9 cellular contexts compared by ENCODE assay signal in the genomic region with DNA sequence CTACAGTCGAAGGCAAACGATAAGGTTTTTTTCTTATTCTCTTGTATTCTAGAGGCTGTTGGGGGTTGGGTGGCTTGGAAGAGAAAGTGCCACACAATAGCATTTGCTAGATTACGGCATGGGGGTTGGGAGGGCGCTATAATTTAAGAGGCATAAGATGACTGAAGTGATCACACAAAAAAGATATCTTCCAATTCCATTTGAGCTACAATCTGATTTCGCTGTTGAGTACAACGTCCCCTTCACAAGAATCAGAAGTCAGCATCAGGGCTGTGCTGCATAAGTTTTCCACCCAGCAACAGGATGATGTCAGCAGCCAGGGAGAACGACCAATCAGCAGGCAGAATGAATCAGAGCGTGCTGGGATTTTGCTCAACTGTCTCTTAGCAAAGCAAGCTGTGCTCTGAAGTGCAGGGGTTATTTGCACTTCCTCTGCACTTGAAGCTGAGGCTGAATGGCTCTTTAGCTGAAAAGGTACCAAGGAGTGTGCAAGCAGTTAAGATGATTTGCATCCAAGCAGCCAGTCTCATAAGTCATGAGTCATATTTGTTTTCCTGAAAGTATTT. TPM values are rescaled to one million over a fixed set of nuclear protein-coding genes. Genes with fewer than 3 reads are reported as not detected.
DNase-seq lines count a peak whose midpoint lies in the region; ATAC-seq, FAIRE-seq and TF ChIP-seq lines count a peak whose summit lies in the region.
"Had no signal": no experiment of that assay in that cellular context is flagged by ENCODE, and none has a peak within 500 bp of the region (broad histone marks: within the 10 kb centered on the region; RNA-seq: fewer than 3 reads in every experiment).

No MANE protein-coding gene starts in this region.

- BruUV-seq in A673 (replicated peaks; lab: Mats Ljungman, UMichigan): no TSS peak

- H3K36me3 ChIP-seq in A673 (ENCODE audit: insufficient read depth, low read length, poor library complexity, severe bottlenecking): no peaks in the 10 kb centered on the region

- CTCF ChIA-PET in A673 (lab: Charles Lee): no interaction called here
- CTCF ChIA-PET in activated CD4-positive, alpha-beta T cell treated with anti-CD3 and anti-CD28 coated beads for 36 hours (lab: Charles Lee): interaction anchor here (0.8 to 3.4 kb wide), 12 partner anchors 10 to 452 kb away, joined by 3 to 13 read pairs (median 4); no protein-coding TSS in a partner anchor

- peaks cover 46% of the 10 kb centered on the region for H3K4me1 Mint-ChIP-seq in activated CD4-positive, alpha-beta T cell treated with anti-CD3 and anti-CD28 coated beads for 36 hours

- peaks cover 4% of the 10 kb centered on the region for H3K4me1 ChIP-seq in A673 (ENCODE audit: insufficient read depth, low read length, poor library complexity, severe bottlenecking)

- POLR2A ChIA-PET in A673 (lab: Charles Lee; ENCODE audit: low non-redundant PET): no interaction called here
- POLR2A ChIA-PET in activated CD4-positive, alpha-beta T cell treated with anti-CD3 and anti-CD28 coated beads for 36 hours (lab: Charles Lee): interaction anchor here (0.6 to 2.5 kb wide), 5 partner anchors 9 to 42 kb away, joined by 3 to 14 read pairs (median 3); a partner anchor contains a TSS

- H3K36me3 Mint-ChIP-seq in activated CD4-positive, alpha-beta T cell treated with anti-CD3 and anti-CD28 coated beads for 36 hours (ENCODE audit: low read depth): no peaks in the 10 kb centered on the region

- no peak overlapping the region for H3K27ac ChIP-seq in A673 (ENCODE audit: low read depth, low read length, poor library complexity, severe bottlenecking)

- FAIRE-seq in colon (lab: Jason Lieb, UNC): peak; percentile 72
- FAIRE-seq: G401.6 had no signal

- intact Hi-C loops in A673 (cut with micrococcal nuclease; ENCODE audit: unreplicated experiment) (no loop called here), left colon (cut with DNase I, micrococcal nuclease) (no loop called here)
- intact Hi-C loops in activated CD4-positive, alpha-beta T cell treated with anti-CD3 and anti-CD28 coated beads for 36 hours (cut with DNase I, micrococcal nuclease): loop anchor here (1.0 to 2.0 kb wide), 3 partner anchors 23 to 103 kb away; a partner anchor contains a TSS

- no peaks in the 10 kb centered on the region for H3K9me3 Mint-ChIP-seq in activated CD4-positive, alpha-beta T cell treated with anti-CD3 and anti-CD28 coated beads for 36 hours (ENCODE audit: low read depth)

- peak overlapping the region; percentile 79 for H3K4me3 Mint-ChIP-seq in activated CD4-positive, alpha-beta T cell treated with anti-CD3 and anti-CD28 coated beads for 36 hours

- peak; percentile 99 for ATAC-seq in GM18870 (IDR thresholded peaks at IDR 0.05; ENCODE audit: unreplicated experiment)
- ATAC-seq in HG03108 (IDR thresholded peaks at IDR 0.05; ENCODE audit: unreplicated experiment): peak; percentile 99
- peak; percentile 99 for ATAC-seq in activated CD4-positive, alpha-beta T cell treated with anti-CD3 and anti-CD28 coated beads for 36 hours
- peak; percentile 100 for ATAC-seq in left colon

- TF ChIP-seq CTCF in A673 (conservative IDR thresholded peaks at IDR 0.05; ENCODE audit: low read depth, low read length): no peak

- H3K27ac Mint-ChIP-seq in activated CD4-positive, alpha-beta T cell treated with anti-CD3 and anti-CD28 coated beads for 36 hours: peak overlapping the region; percentile 95

- peaks cover 4% of the 10 kb centered on the region for H3K27me3 ChIP-seq in A673 (replicated peaks; ENCODE audit: insufficient read depth, low read depth, low read length, poor library complexity)

- H3K27me3 Mint-ChIP-seq in activated CD4-positive, alpha-beta T cell treated with anti-CD3 and anti-CD28 coated beads for 36 hours: no peaks in the 10 kb centered on the region

- peak overlapping the region; percentile 9 for H3K4me3 ChIP-seq in A673 (ENCODE audit: low read depth, low read length, poor library complexity, severe bottlenecking)

- peak; percentile 87 for DNase-seq in A673 (ENCODE audit: low spot score)
- peak; percentile 95 for DNase-seq in NCI-H345 (lab: John Stamatoyannopoulos, UW)
- peak; percentile 89 for DNase-seq in activated CD4-positive, alpha-beta T cell treated with anti-CD3 and anti-CD28 coated beads for 36 hours
- DNase-seq in left colon: peak; percentile 72 to 81
- peak; percentile 30 to 67 (median 56) for DNase-seq in stimulated activated CD4-positive, alpha-beta T cell treated with anti-CD3 and anti-CD28 coated beads, Interleukin-1b, Interleukin-23, amount 100 ng/mL, for 24 hours (ENCODE audit: low read depth in 4 of 4, low spot score in 1 of 4)

- H3K9me3 ChIP-seq in A673 (ENCODE audit: low read depth, low read length, poor library complexity, severe bottlenecking): no peaks in the 10 kb centered on the region

RNA-seq across cellular contexts. Expression of a gene that starts 23.2 kb away (rescaled TPM):
- total RNA-seq in A673 (2021) (4.9 and 6.7 TPM in 2 replicates), left colon (10 to 100 TPM in 1 of 2 donors, 1 to 10 TPM in 1; 9.2 to 15.7 TPM)
- total RNA-seq in activated CD4-positive, alpha-beta T cell treated with anti-CD3 and anti-CD28 coated beads for 36 hours: 10 to 100 TPM in 1 of 2 experiments, 1 to 10 TPM in 1; 8.4 to 12.3 TPM

Comparison
In these comparisons a context has a peak if more than half of its experiments do, and no peak if none do; other contexts are left out.
1. intact Hi-C loops: an anchor here in activated CD4-positive, alpha-beta T cell treated with anti-CD3 and anti-CD28 coated beads for 36 hours (1.0 to 2.0 kb wide); none called in A673 and left colon.